Comparison of ENCODE assay signal across 8 cellular contexts in the genomic region with DNA sequence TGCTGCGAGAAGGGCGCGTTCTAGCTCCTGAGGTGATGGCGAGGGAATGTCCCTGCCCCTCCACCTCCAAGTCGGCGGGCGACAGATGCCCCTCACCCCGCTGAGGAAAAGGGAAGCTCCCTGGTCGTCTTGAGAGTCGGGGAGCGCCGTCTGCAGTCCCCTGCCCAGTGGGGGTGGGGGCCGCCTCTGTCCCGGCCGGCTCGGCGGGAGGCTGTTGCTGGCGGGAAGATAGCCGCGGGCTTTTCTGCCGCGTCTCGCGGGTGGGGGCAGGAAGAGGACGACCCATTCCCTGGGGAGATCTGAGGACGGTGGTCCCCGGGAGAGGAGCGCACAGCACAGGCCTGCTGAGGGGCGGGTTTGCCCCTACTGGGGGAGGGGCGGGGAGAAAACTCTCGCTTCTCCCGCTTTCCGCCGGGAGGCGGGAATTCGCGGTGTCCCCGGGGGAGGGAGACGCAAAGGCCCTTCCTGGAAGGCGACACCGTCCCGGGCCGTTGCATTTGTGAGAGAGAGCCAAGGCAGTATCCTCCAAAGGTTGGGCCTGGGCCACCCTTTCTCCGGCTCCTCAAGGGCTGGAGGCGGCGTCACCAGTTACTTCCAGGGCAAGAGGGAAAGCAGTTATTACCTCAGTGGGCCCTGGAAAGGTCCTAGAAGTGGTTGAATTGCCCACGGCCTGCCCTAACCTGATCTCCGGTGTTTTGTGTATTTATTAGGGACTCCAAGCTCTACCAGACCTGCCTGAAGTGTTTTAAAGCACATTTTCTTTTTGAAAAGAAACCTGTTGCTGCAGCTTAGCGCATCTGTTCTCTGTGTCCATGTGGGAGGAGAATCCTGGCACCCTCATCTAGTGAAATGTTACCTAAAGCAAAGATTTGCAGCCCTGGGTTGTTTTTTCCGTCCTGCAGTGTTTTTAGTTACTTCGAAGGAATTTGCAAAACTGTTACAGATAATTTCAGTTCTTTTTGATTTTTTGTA. TPM values are rescaled to one million over a fixed set of nuclear protein-coding genes. Genes with fewer than 3 reads are reported as not detected.
DNase-seq lines count a peak whose midpoint lies in the region; ATAC-seq, FAIRE-seq and TF ChIP-seq lines count a peak whose summit lies in the region.

No MANE protein-coding gene starts in this region.

- POLR2A ChIA-PET in RWPE1 (lab: Yijun Ruan, JAX; ENCODE audit: low non-redundant PET): interaction anchor here (0.6 kb wide), 1 partner anchor 207 kb away, joined by 6 read pairs; no protein-coding TSS in a partner anchor

- peak overlapping the region; percentile 85 to 98 for H3K4me3 ChIP-seq in neutrophil (ENCODE audit: low read depth in 1 of 2, low read length in 1 of 2)

- no peaks in the 10 kb centered on the region for H3K9me3 Mint-ChIP-seq in activated naive CD8-positive, alpha-beta T cell treated with anti-CD3 and anti-CD28 coated beads, Interleukin-2, amount 50 U/mL, for 24 hours

- peaks cover 36 to 37% of the 10 kb centered on the region in 2 experiments for H3K4me1 ChIP-seq in neutrophil (ENCODE audit: control insufficient read depth in 1 of 2, insufficient read depth in 1 of 2, low read depth in 1 of 2, low read length in 1 of 2)

- peaks cover 53% of the 10 kb centered on the region for H3K4me1 Mint-ChIP-seq in activated naive CD8-positive, alpha-beta T cell treated with anti-CD3 and anti-CD28 coated beads, Interleukin-2, amount 50 U/mL, for 24 hours

- CTCF ChIA-PET in RWPE1 (lab: Yijun Ruan, JAX): interaction anchor here (0.9 kb wide), 1 partner anchor 15 kb away, joined by 4 read pairs; no protein-coding TSS in a partner anchor

- TF ChIP-seq CTCF in RWPE1 (conservative IDR thresholded peaks at IDR 0.05; ENCODE audit: low read depth): no peak
- TF ChIP-seq CTCF in neutrophil (IDR thresholded peaks at IDR 0.05): no peak

- DNase-seq in DMS53 treated with DMSO at 0.1 percent for 48 hours (lab: John Stamatoyannopoulos, UW; ENCODE audit: unreplicated experiment): peak; percentile 38
- DNase-seq in H54 (ENCODE audit: insufficient read length, low spot score): peak; percentile 58
- DNase-seq in Kasumi-1 (lab: John Stamatoyannopoulos, UW): peak; percentile 67 to 82
- peak; percentile 70 for DNase-seq in RWPE1 (ENCODE audit: low spot score)
- peak; percentile 50 for DNase-seq in activated naive CD8-positive, alpha-beta T cell treated with anti-CD3 and anti-CD28 coated beads, Interleukin-2, amount 50 U/mL, for 24 hours
- DNase-seq in Right ventricle myocardium inferior (ENCODE audit: missing footprints): peak; percentile 89

- H3K27me3 ChIP-seq in neutrophil: no peaks in the 10 kb centered on the region

- peak; percentile 26; the same call in 1 of the 2 replicates for TF ChIP-seq POLR2A in H54 (IDR thresholded peaks at IDR 0.05; ENCODE audit: low read depth, low read length)

- no peaks in the 10 kb centered on the region for H3K27me3 Mint-ChIP-seq in activated naive CD8-positive, alpha-beta T cell treated with anti-CD3 and anti-CD28 coated beads, Interleukin-2, amount 50 U/mL, for 24 hours

- H3K9me3 ChIP-seq in neutrophil: no peaks in the 10 kb centered on the region

- intact Hi-C loops in Right ventricle myocardium inferior (cut with DNase I): loop anchor here (2.0 kb wide), 1 partner anchor 55 kb away; no protein-coding TSS in a partner anchor

- FAIRE-seq in H54 (lab: Jason Lieb, UNC): no peak

- H3K4me3 Mint-ChIP-seq in activated naive CD8-positive, alpha-beta T cell treated with anti-CD3 and anti-CD28 coated beads, Interleukin-2, amount 50 U/mL, for 24 hours: peak overlapping the region; percentile 97

- H3K36me3 ChIP-seq in neutrophil: no peaks in the 10 kb centered on the region

- H3K27ac Mint-ChIP-seq in activated naive CD8-positive, alpha-beta T cell treated with anti-CD3 and anti-CD28 coated beads, Interleukin-2, amount 50 U/mL, for 24 hours: peak overlapping the region; percentile 96

- peaks cover 40% of the 10 kb centered on the region for H3K36me3 Mint-ChIP-seq in activated naive CD8-positive, alpha-beta T cell treated with anti-CD3 and anti-CD28 coated beads, Interleukin-2, amount 50 U/mL, for 24 hours (ENCODE audit: low read depth)

- H3K27ac ChIP-seq in RWPE1 (peak overlapping the region; percentile 95), neutrophil (peak overlapping the region; percentile 89)

- ATAC-seq in activated naive CD8-positive, alpha-beta T cell treated with anti-CD3 and anti-CD28 coated beads, Interleukin-2, amount 50 U/mL, for 24 hours: peak; percentile 3
- peak; percentile 64 for ATAC-seq in Right ventricle myocardium inferior
- no peak for ATAC-seq in HG03095 (IDR thresholded peaks at IDR 0.05; ENCODE audit: unreplicated experiment)

RNA-seq across cellular contexts. Expression of gene S100PBP, which starts 0.6 kb away (rescaled TPM):
- total RNA-seq in Right ventricle myocardium inferior: 11.7 TPM

RNA-seq across cellular contexts. Expression of gene YARS1, which starts 0.9 kb away (rescaled TPM):
- total RNA-seq in Right ventricle myocardium inferior: 29.8 TPM

RNA-seq across cellular contexts. Expression of gene FNDC5, which starts 52.6 kb away (rescaled TPM):
- total RNA-seq in Right ventricle myocardium inferior: 139 TPM

Comparison
In these comparisons a context has a peak if more than half of its experiments do, and no peak if none do; other contexts are left out.
1. DNase-seq: peak in every context shown above with its lines; median percentile 89 in Right ventricle myocardium inferior; 74 in Kasumi-1; 70 in RWPE1; 58 in H54; 50 in activated naive CD8-positive, alpha-beta T cell treated with anti-CD3 and anti-CD28 coated beads, Interleukin-2, amount 50 U/mL, for 24 hours; 38 in DMS53 treated with DMSO at 0.1 percent for 48 hours.